ENCODE assay signal across 8 cellular contexts in genomic region chr19:4304509-4305252, GRCh38. TPM values are rescaled to one million over a fixed set of nuclear protein-coding genes. Genes with fewer than 3 reads are reported as not detected.
A peak's percentile ranks its signal among the peaks of the same experiment; 100 is the strongest.
DNase-seq lines count a peak whose midpoint lies in the region; ATAC-seq and TF ChIP-seq lines count a peak whose summit lies in the region.

FSD1 (plus strand) TSS chr19:4304598; CDS start chr19:4304747, 149 bp downstream.

- H3K27ac ChIP-seq in AG04450 (ENCODE audit: low read depth, low read length) (no peak within 1 kb of the TSS), GM23338 (ENCODE audit: low read depth) (no peak within 1 kb of the TSS), foreskin keratinocyte (no peak within 1 kb of the TSS), tibial artery (no peak within 1 kb of the TSS)

- no peak for DNase-seq in AG04450 (ENCODE audit: low read depth, low spot score)
- DNase-seq in GM23338 (ENCODE audit: low spot score) = peak; percentile 88
- peak; percentile 12 for DNase-seq in NOMO-1 treated with dmso at 0.1 percent for 144 hours (lab: John Stamatoyannopoulos, UW; ENCODE audit: unreplicated experiment)
- peak; percentile 68 for DNase-seq in activated T-cell treated with anti-CD3 and anti-CD28 coated beads, Interleukin-2, amount 50 U/mL, for 1 hour
- DNase-seq in foreskin keratinocyte = no peak
- no peak for DNase-seq in tibial artery

- CTCF ChIA-PET in AG04450 (lab: Charles Lee) = interaction anchor here (0.5 kb wide), 1 partner anchor 165 kb away, joined by 4 read pairs; no protein-coding TSS in a partner anchor

- H3K4me1 Mint-ChIP-seq in GM23338 = peaks cover 15% of the 10 kb centered on the region

- no peaks in the 10 kb centered on the region for H4K20me1 ChIP-seq in GM23338 (replicated peaks; ENCODE audit: insufficient read depth)

- H3K27me3 Mint-ChIP-seq in GM23338 (ENCODE audit: insufficient read depth, low read depth, poor library complexity) = peaks cover 11% of the 10 kb centered on the region

- H3K4me3 ChIP-seq in AG04450 (ENCODE audit: low read depth, low read length) (peak within 1 kb of the TSS; percentile 55), GM23338 (peak within 1 kb of the TSS; percentile 51), skeletal muscle satellite cell (ENCODE audit: low read length) (peak within 1 kb of the TSS; percentile 64), tibial artery (peak within 1 kb of the TSS in 1 of 2 donors; percentile 25)

- no peaks in the 10 kb centered on the region; the same call in 1 of the 2 replicates for H3K4me1 ChIP-seq in GM23338 (ENCODE audit: insufficient read depth)
- no peaks in the 10 kb centered on the region for H3K4me1 ChIP-seq in foreskin keratinocyte
- no peaks in the 10 kb centered on the region for H3K4me1 ChIP-seq in skeletal muscle satellite cell (ENCODE audit: control insufficient read depth, insufficient read depth, low read length)
- H3K4me1 ChIP-seq in tibial artery = peaks cover 0 to 6% (median 2%) of the 10 kb centered on the region in 4 donors

- no peak within 1 kb of the TSS for H3K27ac Mint-ChIP-seq in GM23338

- H3K36me3 ChIP-seq in GM23338 (ENCODE audit: insufficient read depth) = peaks cover 11% of the 10 kb centered on the region; the same call in 1 of the 2 replicates
- no peaks in the 10 kb centered on the region for H3K36me3 ChIP-seq in skeletal muscle satellite cell (ENCODE audit: insufficient read depth, low read length)
- H3K36me3 ChIP-seq in tibial artery = no peaks in the 10 kb centered on the region

- 0 out of 2 replicates have a peak, but pooled peaks cover 8% of the 10 kb centered on the region for H3F3A ChIP-seq in GM23338 (replicated peaks; ENCODE audit: low read depth)

- intact Hi-C loops in tibial artery (cut with DNase I; ENCODE audit: low total_unique reads) = no loop called here

- no peaks in the 10 kb centered on the region for H3K79me2 ChIP-seq in GM23338 (replicated peaks; ENCODE audit: insufficient read depth)

- peak; percentile 95 for ATAC-seq in GM23338
- ATAC-seq in foreskin keratinocyte = peak; percentile 50
- ATAC-seq in HG03571 (IDR thresholded peaks at IDR 0.05; ENCODE audit: unreplicated experiment) = no peak

- H3K4me3 Mint-ChIP-seq in GM23338 = peak within 1 kb of the TSS; percentile 67

- H2AFZ ChIP-seq in GM23338 = peak within 1 kb of the TSS; percentile 76

- H3K9me3 Mint-ChIP-seq in GM23338 = no peaks in the 10 kb centered on the region; the same call in 2 of the 3 replicates

- H3K27me3 ChIP-seq in AG04450 (ENCODE audit: control insufficient read depth, insufficient read depth, low read length) (no peaks in the 10 kb centered on the region), GM23338 (ENCODE audit: insufficient read depth) (no peaks in the 10 kb centered on the region), foreskin keratinocyte (no peaks in the 10 kb centered on the region), skeletal muscle satellite cell (ENCODE audit: control insufficient read depth, insufficient read depth, low read length) (no peaks in the 10 kb centered on the region), tibial artery (peaks cover 0 to 56% of the 10 kb centered on the region in 2 donors)

- no peaks in the 10 kb centered on the region for H3K9me2 ChIP-seq in GM23338 (ENCODE audit: insufficient read depth)

- peaks cover 37% of the 10 kb centered on the region for H3K36me3 Mint-ChIP-seq in GM23338 (ENCODE audit: low read depth)

- no peak for TF ChIP-seq CTCF in AG04450 (IDR thresholded peaks at IDR 0.05; ENCODE audit: low read depth, low read length)
- TF ChIP-seq CTCF in GM23338 (conservative IDR thresholded peaks at IDR 0.05; ENCODE audit: low read depth in 2 of 2) = no peak
- no peak for TF ChIP-seq CTCF in foreskin keratinocyte (conservative IDR thresholded peaks at IDR 0.05)
- TF ChIP-seq CTCF in tibial artery (IDR thresholded peaks at IDR 0.05) = no peak

- H3K9me3 ChIP-seq in AG04450 (ENCODE audit: control insufficient read depth, insufficient read depth, low read length) = no peaks in the 10 kb centered on the region
- H3K9me3 ChIP-seq in skeletal muscle satellite cell (replicated peaks; ENCODE audit: low read length) = no peaks in the 10 kb centered on the region
- H3K9me3 ChIP-seq in tibial artery = no peaks in the 10 kb centered on the region

- H3K4me2 ChIP-seq in GM23338 (peak within 1 kb of the TSS; percentile 69), skeletal muscle satellite cell (ENCODE audit: low read length) (peak within 1 kb of the TSS; percentile 62)

- no peak within 1 kb of the TSS for H3K9ac ChIP-seq in skeletal muscle satellite cell (ENCODE audit: low read depth, low read length)

- POLR2A ChIA-PET in AG04450 (lab: Yijun Ruan, JAX) = interaction anchor here (0.6 to 1.0 kb wide), 4 partner anchors 19 to 563 kb away, joined by 3 to 8 read pairs (median 5); partner anchors contain the start of gene PLIN3

TF ChIP-seq in GM23338, 12 proteins besides CTCF, POLR2A, EP300 and RAD21:
- TF ChIP-seq, protein P1, sequence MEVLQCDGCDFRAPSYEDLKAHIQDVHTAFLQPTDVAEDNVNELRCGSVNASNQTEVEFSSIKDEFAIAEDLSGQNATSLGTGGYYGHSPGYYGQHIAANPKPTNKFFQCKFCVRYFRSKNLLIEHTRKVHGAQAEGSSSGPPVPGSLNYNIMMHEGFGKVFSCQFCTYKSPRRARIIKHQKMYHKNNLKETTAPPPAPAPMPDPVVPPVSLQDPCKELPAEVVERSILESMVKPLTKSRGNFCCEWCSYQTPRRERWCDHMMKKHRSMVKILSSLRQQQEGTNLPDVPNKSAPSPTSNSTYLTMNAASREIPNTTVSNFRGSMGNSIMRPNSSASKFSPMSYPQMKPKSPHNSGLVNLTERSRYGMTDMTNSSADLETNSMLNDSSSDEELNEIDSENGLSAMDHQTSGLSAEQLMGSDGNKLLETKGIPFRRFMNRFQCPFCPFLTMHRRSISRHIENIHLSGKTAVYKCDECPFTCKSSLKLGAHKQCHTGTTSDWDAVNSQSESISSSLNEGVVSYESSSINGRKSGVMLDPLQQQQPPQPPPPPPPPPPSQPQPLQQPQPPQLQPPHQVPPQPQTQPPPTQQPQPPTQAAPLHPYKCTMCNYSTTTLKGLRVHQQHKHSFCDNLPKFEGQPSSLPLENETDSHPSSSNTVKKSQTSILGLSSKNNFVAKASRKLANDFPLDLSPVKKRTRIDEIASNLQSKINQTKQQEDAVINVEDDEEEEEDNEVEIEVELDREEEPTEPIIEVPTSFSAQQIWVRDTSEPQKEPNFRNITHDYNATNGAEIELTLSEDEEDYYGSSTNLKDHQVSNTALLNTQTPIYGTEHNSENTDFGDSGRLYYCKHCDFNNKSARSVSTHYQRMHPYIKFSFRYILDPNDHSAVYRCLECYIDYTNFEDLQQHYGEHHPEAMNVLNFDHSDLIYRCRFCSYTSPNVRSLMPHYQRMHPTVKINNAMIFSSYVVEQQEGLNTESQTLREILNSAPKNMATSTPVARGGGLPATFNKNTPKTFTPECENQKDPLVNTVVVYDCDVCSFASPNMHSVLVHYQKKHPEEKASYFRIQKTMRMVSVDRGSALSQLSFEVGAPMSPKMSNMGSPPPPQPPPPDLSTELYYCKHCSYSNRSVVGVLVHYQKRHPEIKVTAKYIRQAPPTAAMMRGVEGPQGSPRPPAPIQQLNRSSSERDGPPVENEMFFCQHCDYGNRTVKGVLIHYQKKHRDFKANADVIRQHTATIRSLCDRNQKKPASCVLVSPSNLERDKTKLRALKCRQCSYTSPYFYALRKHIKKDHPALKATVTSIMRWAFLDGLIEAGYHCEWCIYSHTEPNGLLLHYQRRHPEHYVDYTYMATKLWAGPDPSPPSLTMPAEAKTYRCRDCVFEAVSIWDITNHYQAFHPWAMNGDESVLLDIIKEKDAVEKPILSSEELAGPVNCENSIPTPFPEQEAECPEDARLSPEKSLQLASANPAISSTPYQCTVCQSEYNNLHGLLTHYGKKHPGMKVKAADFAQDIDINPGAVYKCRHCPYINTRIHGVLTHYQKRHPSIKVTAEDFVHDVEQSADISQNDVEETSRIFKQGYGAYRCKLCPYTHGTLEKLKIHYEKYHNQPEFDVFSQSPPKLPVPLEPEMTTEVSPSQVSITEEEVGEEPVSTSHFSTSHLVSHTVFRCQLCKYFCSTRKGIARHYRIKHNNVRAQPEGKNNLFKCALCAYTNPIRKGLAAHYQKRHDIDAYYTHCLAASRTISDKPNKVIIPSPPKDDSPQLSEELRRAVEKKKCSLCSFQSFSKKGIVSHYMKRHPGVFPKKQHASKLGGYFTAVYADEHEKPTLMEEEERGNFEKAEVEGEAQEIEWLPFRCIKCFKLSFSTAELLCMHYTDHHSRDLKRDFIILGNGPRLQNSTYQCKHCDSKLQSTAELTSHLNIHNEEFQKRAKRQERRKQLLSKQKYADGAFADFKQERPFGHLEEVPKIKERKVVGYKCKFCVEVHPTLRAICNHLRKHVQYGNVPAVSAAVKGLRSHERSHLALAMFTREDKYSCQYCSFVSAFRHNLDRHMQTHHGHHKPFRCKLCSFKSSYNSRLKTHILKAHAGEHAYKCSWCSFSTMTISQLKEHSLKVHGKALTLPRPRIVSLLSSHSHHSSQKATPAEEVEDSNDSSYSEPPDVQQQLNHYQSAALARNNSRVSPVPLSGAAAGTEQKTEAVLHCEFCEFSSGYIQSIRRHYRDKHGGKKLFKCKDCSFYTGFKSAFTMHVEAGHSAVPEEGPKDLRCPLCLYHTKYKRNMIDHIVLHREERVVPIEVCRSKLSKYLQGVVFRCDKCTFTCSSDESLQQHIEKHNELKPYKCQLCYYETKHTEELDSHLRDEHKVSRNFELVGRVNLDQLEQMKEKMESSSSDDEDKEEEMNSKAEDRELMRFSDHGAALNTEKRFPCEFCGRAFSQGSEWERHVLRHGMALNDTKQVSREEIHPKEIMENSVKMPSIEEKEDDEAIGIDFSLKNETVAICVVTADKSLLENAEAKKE (CRISPR knock-in tag; IDR thresholded peaks at IDR 0.05) = no peak
- peak; percentile 66; the same call in 1 of the 2 replicates for TF ChIP-seq ETS1 (IDR thresholded peaks at IDR 0.05)
TF ChIP-seq in GM23338: peak in this region for 1.

RNA-seq across cellular contexts. Expression of gene FSD1, which starts in this region (rescaled TPM):
- polyA plus RNA-seq in AG04450 (2011; rRNA removed) (6.8 and 8.9 TPM in 2 replicates), GM23338 (2016; fragmentation: Nextera tagmentation; extraction: Ambion mirVana) (50.7 and 52.1 TPM in 2 replicates), foreskin keratinocyte (8.4 and 10.4 TPM in 2 replicates)
- polyA minus RNA-seq in AG04450 (2011; rRNA and poly(A)+ RNA removed) = 9.4 and 9.6 TPM in 2 replicates
- total RNA-seq in GM23338 (2014; rRNA removed; shearing (Covaris generic)) = 54.0 and 82.9 TPM in 2 replicates
- total RNA-seq in foreskin keratinocyte = 7.3 and 8.6 TPM in 2 replicates
- total RNA-seq in skeletal muscle satellite cell (2012; rRNA removed) = 4.1 and 4.2 TPM in 2 replicates

Comparison
In these comparisons a context has a peak if more than half of its experiments do, and no peak if none do; other contexts are left out.
1. DNase-seq: peak in GM23338 (single experiment), NOMO-1 treated with dmso at 0.1 percent for 144 hours (single experiment) and activated T-cell treated with anti-CD3 and anti-CD28 coated beads, Interleukin-2, amount 50 U/mL, for 1 hour (single experiment); none in AG04450 (single experiment), foreskin keratinocyte (0 of 2) and tibial artery (0 of 2).